ENCODE assay signal across 20 cellular contexts in the genomic region with DNA sequence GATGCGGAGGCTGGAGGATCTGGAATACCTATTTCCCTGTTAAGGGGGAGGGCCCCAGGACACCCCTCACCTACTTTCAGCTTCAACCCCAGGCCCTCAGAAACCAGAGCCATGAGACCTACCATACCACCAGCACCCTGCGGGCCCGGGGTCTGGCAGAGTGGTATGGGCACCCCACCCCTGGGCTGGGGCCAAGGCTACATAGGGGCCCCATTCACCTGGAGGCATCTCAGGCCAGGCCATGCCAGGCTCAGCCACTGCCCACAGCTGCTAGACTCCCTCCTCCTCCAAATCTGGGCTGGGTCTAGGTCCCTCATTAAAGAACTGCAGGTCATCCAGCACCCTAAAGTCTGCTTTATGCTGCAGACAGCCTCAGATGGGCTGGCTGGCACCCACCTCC. TPM values are rescaled to one million over a fixed set of nuclear protein-coding genes. Genes with fewer than 3 reads are reported as not detected.
DNase-seq lines count a peak whose midpoint lies in the region; ATAC-seq and TF ChIP-seq lines count a peak whose summit lies in the region.
"Had no signal": no experiment of that assay in that cellular context is flagged by ENCODE, and none has a peak within 500 bp of the region (broad histone marks: within the 10 kb centered on the region; RNA-seq: fewer than 3 reads in every experiment).

No MANE protein-coding gene starts in this region.

- H3K27me3 ChIP-seq in cardiac muscle cell, result no peaks in the 10 kb centered on the region
- H3K27me3 ChIP-seq in heart left ventricle, result no peaks in the 10 kb centered on the region
- H3K27me3 ChIP-seq in Panc1 (ENCODE audit: control insufficient read depth, insufficient read depth, low read length), result no peaks in the 10 kb centered on the region

- H3K36me3 ChIP-seq in cardiac muscle cell, result peaks cover 24% of the 10 kb centered on the region
- H3K36me3 ChIP-seq in heart left ventricle, result peaks cover 0 to 49% (median 43%) of the 10 kb centered on the region in 9 donors
- H3K36me3 ChIP-seq in Panc1 (ENCODE audit: control insufficient read depth, insufficient read depth, low read length), result peaks cover 8% of the 10 kb centered on the region

- H3K4me3 ChIP-seq in cardiac muscle cell, result no peak overlapping the region
- H3K4me3 ChIP-seq in heart left ventricle, result no peak overlapping the region
- H3K4me3 ChIP-seq in Panc1 (ENCODE audit: low read depth in 2 of 2, low read length in 2 of 2), result no peak overlapping the region
- H3K4me3 ChIP-seq in coronary artery, result no peak overlapping the region

- intact Hi-C loops in heart left ventricle (cut with DNase I), result no loop called here
- intact Hi-C loops in Panc1 (cut with micrococcal nuclease; ENCODE audit: unreplicated experiment), result no loop called here

- no peak for DNase-seq in cardiac muscle cell (ENCODE audit: low read depth in 1 of 2, low spot score in 1 of 2)
- DNase-seq in heart left ventricle, result no peak
- no peak for DNase-seq in Panc1 (ENCODE audit: low read depth, low spot score)
- peak; percentile 57 for DNase-seq in coronary artery (ENCODE audit: low spot score)
- no peak for DNase-seq in progenitor cell of endocrine pancreas (ENCODE audit: low spot score, unreplicated experiment)
- no peak for DNase-seq in DMS79 (lab: John Stamatoyannopoulos, UW)
- DNase-seq in NCI-H146 (lab: John Stamatoyannopoulos, UW), result no peak
- DNase-seq: CD4-positive, alpha-beta memory T cell; DMS153; HFFc6; NCI-H1436 treated with DMSO at 0.1 percent for 48 hours; NCI-H2081; NCI-H748 treated with DMSO at 0.1 percent for 48 hours; SHP77 treated with DMSO at 0.1 percent for 48 hours; SK-N-SH had no signal

- no peaks in the 10 kb centered on the region for H3K27me3 Mint-ChIP-seq in progenitor cell of endocrine pancreas
- H3K27me3 Mint-ChIP-seq: CD4-positive, alpha-beta memory T cell had no signal

- in situ Hi-C loops in Panc1 (cut with HindIII; ENCODE audit: low pct_unique_long_range_greater_than_20kb, low sequenced_read_pairs), result no loop called here

- WGBS in heart left ventricle, 4 donors, result 95 to 100% (median 99%) methylated on average over 3 of the region's 3 CpGs

- no peak overlapping the region for H3K4me3 Mint-ChIP-seq in progenitor cell of endocrine pancreas (ENCODE audit: low read depth)
- H3K4me3 Mint-ChIP-seq: CD4-positive, alpha-beta memory T cell; HFFc6 had no signal

- BruUV-seq in Panc1 (replicated peaks; lab: Mats Ljungman, UMichigan), result no TSS peak

- ATAC-seq in heart left ventricle, result no peak
- ATAC-seq in Panc1, result peak; percentile 11; the same call in 1 of the 2 replicates
- ATAC-seq in GM21390 (IDR thresholded peaks at IDR 0.05; ENCODE audit: unreplicated experiment), result no peak

- H3K4me1 Mint-ChIP-seq in progenitor cell of endocrine pancreas (ENCODE audit: low read depth), result no peaks in the 10 kb centered on the region

- H3K36me3 Mint-ChIP-seq in progenitor cell of endocrine pancreas (ENCODE audit: insufficient read depth), result peaks cover 9% of the 10 kb centered on the region

- peak overlapping the region; percentile 17 for H3K27ac ChIP-seq in cardiac muscle cell
- no peak overlapping the region for H3K27ac ChIP-seq in heart left ventricle
- no peak overlapping the region for H3K27ac ChIP-seq in Panc1 (ENCODE audit: low read length)
- no peak overlapping the region for H3K27ac ChIP-seq in coronary artery

- TF ChIP-seq POLR2A in heart left ventricle (IDR thresholded peaks at IDR 0.05), result no peak

- CTCF ChIA-PET in Panc1 (lab: Charles Lee), result no interaction called here

- H3K27ac Mint-ChIP-seq in progenitor cell of endocrine pancreas, result peak overlapping the region; percentile 62
- H3K27ac Mint-ChIP-seq: HFFc6 had no signal

- H3K9me3 ChIP-seq in cardiac muscle cell (ENCODE audit: low read depth) (no peaks in the 10 kb centered on the region), heart left ventricle (no peaks in the 10 kb centered on the region), Panc1 (ENCODE audit: control insufficient read depth, insufficient read depth, low read depth, low read length) (no peaks in the 10 kb centered on the region)
- H3K9me3 ChIP-seq: SK-N-SH had no signal

- POLR2A ChIA-PET in Panc1 (lab: Charles Lee), result no interaction called here

- TF ChIP-seq CTCF in cardiac muscle cell (IDR thresholded peaks at IDR 0.05; ENCODE audit: low read depth, low read length) (no peak), heart left ventricle (IDR thresholded peaks at IDR 0.05) (no peak), Panc1 (IDR thresholded peaks at IDR 0.05) (no peak), coronary artery (IDR thresholded peaks at IDR 0.05) (no peak), progenitor cell of endocrine pancreas (IDR thresholded peaks at IDR 0.05; ENCODE audit: unreplicated experiment) (no peak)

- H3K4me1 ChIP-seq in cardiac muscle cell (ENCODE audit: low read depth) (no peaks in the 10 kb centered on the region), heart left ventricle (peaks cover 0 to 12% (median 0%) of the 10 kb centered on the region in 12 donors), Panc1 (ENCODE audit: control insufficient read depth, insufficient read depth, low read length) (no peaks in the 10 kb centered on the region)

- no peaks in the 10 kb centered on the region for H3K9me3 Mint-ChIP-seq in progenitor cell of endocrine pancreas (ENCODE audit: low read depth)
- H3K9me3 Mint-ChIP-seq: CD4-positive, alpha-beta memory T cell; HFFc6 had no signal

RNA-seq across cellular contexts. Expression of gene FNDC8, which starts 9.0 kb away (rescaled TPM):
- total RNA-seq in cardiac muscle cell, result not detected in 2 replicates
- polyA plus RNA-seq in cardiac muscle cell, result 0.27 TPM in 1 of 2 replicates, not detected in the other
- total RNA-seq in heart left ventricle, result not detected
- polyA plus RNA-seq in heart left ventricle, result not detected
- total RNA-seq in Panc1 (2021; ENCODE audit: unreplicated experiment), result not detected
- not detected for polyA plus RNA-seq in Panc1 (2012; ENCODE audit: insufficient read length)
- not detected in 2 replicates for total RNA-seq in progenitor cell of endocrine pancreas
- total RNA-seq: CD4-positive, alpha-beta memory T cell; HFFc6; M059J; NCI-H460; OCI-LY7 had no signal
- polyA plus RNA-seq: BJ; CD4-positive, alpha-beta memory T cell; SK-N-SH had no signal

RNA-seq across cellular contexts. Expression of gene RAD51D, which starts 10.7 kb away (rescaled TPM):
- total RNA-seq in cardiac muscle cell (4.9 and 5.8 TPM in 2 replicates), heart left ventricle (1 to 10 TPM; 2.7 to 9.2 (median 5.0) TPM), Panc1 (2021; ENCODE audit: unreplicated experiment) (25.9 TPM), progenitor cell of endocrine pancreas (16.0 and 18.8 TPM in 2 replicates)
- polyA plus RNA-seq in cardiac muscle cell (14.0 and 15.1 TPM in 2 replicates), heart left ventricle (1 to 10 TPM; 2.1 to 6.7 TPM)
- polyA plus RNA-seq in Panc1 (2012; ENCODE audit: insufficient read length), result 14.1 TPM

RNA-seq across cellular contexts. Expression of gene NLE1, which starts 11.7 kb away (rescaled TPM):
- 19.9 and 20.9 TPM in 2 replicates for total RNA-seq in cardiac muscle cell
- polyA plus RNA-seq in cardiac muscle cell, result 11.4 and 12.0 TPM in 2 replicates
- 1 to 10 TPM; 2.8 to 8.0 (median 4.2) TPM for total RNA-seq in heart left ventricle
- 1 to 10 TPM; 1.8 to 8.5 TPM for polyA plus RNA-seq in heart left ventricle
- 35.5 TPM for total RNA-seq in Panc1 (2021; ENCODE audit: unreplicated experiment)
- polyA plus RNA-seq in Panc1 (2012; ENCODE audit: insufficient read length), result 46.4 TPM
- total RNA-seq in progenitor cell of endocrine pancreas, result 18.1 and 19.5 TPM in 2 replicates

RNA-seq across cellular contexts. Expression of gene UNC45B, which starts 17.2 kb away (rescaled TPM):
- 238 and 241 TPM in 2 replicates for total RNA-seq in cardiac muscle cell
- polyA plus RNA-seq in cardiac muscle cell, result 174 and 197 TPM in 2 replicates
- total RNA-seq in heart left ventricle, result 100 to 1,000 TPM; 188 to 305 (median 212) TPM
- polyA plus RNA-seq in heart left ventricle, result 10 to 100 TPM; 49.1 to 52.0 TPM
- not detected for total RNA-seq in Panc1 (2021; ENCODE audit: unreplicated experiment)
- not detected for polyA plus RNA-seq in Panc1 (2012; ENCODE audit: insufficient read length)
- total RNA-seq in progenitor cell of endocrine pancreas, result not detected in 2 replicates
- total RNA-seq: HFFc6, OCI-LY7 had no signal
- polyA plus RNA-seq: BJ, SK-N-SH had no signal
